ENCODE assay signal across 23 cellular contexts in genomic region chr1:199843856-199844255, GRCh38.
"Had no signal": no experiment of that assay in that cellular context is flagged by ENCODE, and none has a peak within 500 bp of the region (broad histone marks: within the 10 kb centered on the region; RNA-seq: fewer than 3 reads in every experiment).

No MANE protein-coding gene starts in this region.

- H3K36me3 Mint-ChIP-seq: activated CD8-positive, alpha-beta memory T cell treated with anti-CD3 and anti-CD28 coated beads, Interleukin-2, amount 10 ng/mL, durations not matched to agents 7 days and 5 days; memory B cell had no signal

- H3K36me3 ChIP-seq: left ventricle myocardium inferior, tibial artery had no signal

- H3K27me3 ChIP-seq: tibial artery had no signal

- H3K4me3 ChIP-seq: left ventricle myocardium inferior, mucosa of descending colon, tibial artery had no signal

- H3K27me3 Mint-ChIP-seq: activated CD4-positive, alpha-beta memory T cell treated with anti-CD3 and anti-CD28 coated beads, Interleukin-2, amount 10 ng/mL, durations not matched to agents 7 days and 5 days; activated CD8-positive, alpha-beta memory T cell treated with anti-CD3 and anti-CD28 coated beads, Interleukin-2, amount 10 ng/mL, durations not matched to agents 7 days and 5 days had no signal

- DNase-seq: activated CD4-positive, alpha-beta memory T cell treated with anti-CD3 and anti-CD28 coated beads, Interleukin-2, amount 10 ng/mL, durations not matched to agents 7 days and 5 days; activated CD4-positive, alpha-beta T cell treated with anti-CD3 and anti-CD28 coated beads for 48 hours; activated CD4-positive, CD25-positive, alpha-beta regulatory T cell; activated CD8-positive, alpha-beta memory T cell treated with anti-CD3 and anti-CD28 coated beads, Interleukin-2, amount 10 ng/mL, durations not matched to agents 7 days and 5 days; activated naive CD4-positive, alpha-beta T cell; activated naive CD8-positive, alpha-beta T cell treated with anti-CD3 and anti-CD28 coated beads, Interleukin-2, amount 50 U/mL, for 24 hours; aorta; cerebellar nuclear complex; effector CD8-positive, alpha-beta T cell; foreskin melanocyte; head of caudate nucleus; kidney glomerular epithelial cell; left ventricle myocardium inferior; mucosa of descending colon; naive B cell; stimulated activated CD4-positive, alpha-beta T cell treated with anti-CD3 and anti-CD28 coated beads, Interleukin-2, amount 100 ng/mL, for 24 hours; stimulated activated naive CD8-positive, alpha-beta T cell treated with anti-CD3 and anti-CD28 coated beads, Interleukin-15, Interleukin-2, amounts not matched to agents 100 U/mL and 50 U/mL, for 24 hours; substantia nigra; SW 1271; T-helper 2 cell; tibial artery had no signal

- ATAC-seq: activated CD8-positive, alpha-beta memory T cell treated with anti-CD3 and anti-CD28 coated beads, Interleukin-2, amount 10 ng/mL, durations not matched to agents 7 days and 5 days; activated naive CD8-positive, alpha-beta T cell treated with anti-CD3 and anti-CD28 coated beads, Interleukin-2, amount 50 U/mL, for 24 hours; mucosa of descending colon; stimulated activated naive CD8-positive, alpha-beta T cell treated with anti-CD3 and anti-CD28 coated beads, Interleukin-15, Interleukin-2, amounts not matched to agents 100 U/mL and 50 U/mL, for 24 hours had no signal

- H3K27ac Mint-ChIP-seq: activated CD4-positive, alpha-beta memory T cell treated with anti-CD3 and anti-CD28 coated beads, Interleukin-2, amount 10 ng/mL, durations not matched to agents 7 days and 5 days; activated CD8-positive, alpha-beta memory T cell treated with anti-CD3 and anti-CD28 coated beads, Interleukin-2, amount 10 ng/mL, durations not matched to agents 7 days and 5 days; activated naive CD8-positive, alpha-beta T cell treated with anti-CD3 and anti-CD28 coated beads, Interleukin-2, amount 50 U/mL, for 24 hours; memory B cell had no signal

- H3K4me1 Mint-ChIP-seq: activated CD4-positive, alpha-beta memory T cell treated with anti-CD3 and anti-CD28 coated beads, Interleukin-2, amount 10 ng/mL, durations not matched to agents 7 days and 5 days; activated CD8-positive, alpha-beta memory T cell treated with anti-CD3 and anti-CD28 coated beads, Interleukin-2, amount 10 ng/mL, durations not matched to agents 7 days and 5 days; activated naive CD8-positive, alpha-beta T cell treated with anti-CD3 and anti-CD28 coated beads, Interleukin-2, amount 50 U/mL, for 24 hours; memory B cell; naive B cell; neural crest cell had no signal

- H3K4me1 ChIP-seq: left ventricle myocardium inferior, tibial artery had no signal

- H3K9me3 Mint-ChIP-seq: activated CD4-positive, alpha-beta memory T cell treated with anti-CD3 and anti-CD28 coated beads, Interleukin-2, amount 10 ng/mL, durations not matched to agents 7 days and 5 days; activated naive CD8-positive, alpha-beta T cell treated with anti-CD3 and anti-CD28 coated beads, Interleukin-2, amount 50 U/mL, for 24 hours; memory B cell had no signal

- H3K27ac ChIP-seq: left ventricle myocardium inferior, tibial artery had no signal

- H3K9me3 ChIP-seq: mucosa of descending colon, tibial artery had no signal

- H3K4me3 Mint-ChIP-seq: activated CD4-positive, alpha-beta memory T cell treated with anti-CD3 and anti-CD28 coated beads, Interleukin-2, amount 10 ng/mL, durations not matched to agents 7 days and 5 days; activated CD8-positive, alpha-beta memory T cell treated with anti-CD3 and anti-CD28 coated beads, Interleukin-2, amount 10 ng/mL, durations not matched to agents 7 days and 5 days; activated naive CD8-positive, alpha-beta T cell treated with anti-CD3 and anti-CD28 coated beads, Interleukin-2, amount 50 U/mL, for 24 hours; memory B cell; naive B cell; neural crest cell had no signal
